In the genomic region with DNA sequence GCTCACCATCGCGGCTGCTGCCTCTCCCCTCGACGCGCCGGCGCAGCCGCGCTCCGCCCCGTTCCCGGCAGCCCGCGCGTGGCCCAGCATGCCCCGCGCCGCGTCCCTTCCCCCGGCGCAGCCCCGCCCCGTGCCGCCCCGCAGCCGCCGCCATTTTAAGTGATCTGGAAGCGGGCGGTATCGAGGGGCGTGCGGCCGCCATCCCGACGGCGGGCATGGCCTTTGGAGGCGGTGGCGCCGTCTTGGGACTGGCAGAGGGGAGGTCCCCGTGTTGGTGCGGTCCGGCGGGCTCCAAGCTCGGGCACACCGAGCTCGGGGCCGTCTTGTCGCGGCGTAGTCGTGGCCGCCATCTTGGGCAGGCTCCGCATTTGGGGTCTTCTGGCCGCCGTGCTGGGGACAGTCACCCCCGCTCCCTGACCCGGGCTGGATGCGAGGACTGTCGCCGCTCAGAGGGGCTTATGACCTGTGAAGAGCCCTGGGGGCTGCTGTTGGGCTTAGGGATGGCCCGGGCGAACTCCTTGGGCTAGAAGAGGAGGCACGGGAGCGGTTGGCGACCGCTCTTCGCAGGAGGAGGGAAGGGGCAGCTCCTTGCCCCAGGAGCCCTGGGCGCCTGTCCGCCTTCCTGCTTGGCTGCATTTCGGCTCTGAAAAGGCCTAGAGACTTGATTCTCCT, we compare ENCODE assay signal across 8 cellular contexts.
A peak's percentile ranks its signal among the peaks of the same experiment; 100 is the strongest.
DNase-seq lines count a peak whose midpoint lies in the region; ATAC-seq and TF ChIP-seq lines count a peak whose summit lies in the region.

TSS of gene ELOB (minus strand) at position 50 of the 672 bp plus-strand sequence. CDS start at position 9, 41 bp downstream.

- ATAC-seq in GM21528 (IDR thresholded peaks at IDR 0.05; ENCODE audit: low FRiP score, unreplicated experiment), result peak; percentile 45
- ATAC-seq in stimulated activated naive CD8-positive, alpha-beta T cell treated with anti-CD3 and anti-CD28 coated beads, Interleukin-15, Interleukin-2, amounts not matched to agents 100 U/mL and 50 U/mL, for 24 hours, result peak; percentile 94

- DNase-seq in DMS153 (lab: John Stamatoyannopoulos, UW) (peak; percentile 36), KBM-7 (peak; percentile 70), RWPE1 (ENCODE audit: low spot score) (peak; percentile 92), fibroblast of pulmonary artery (ENCODE audit: low read depth) (peak; percentile 75)
- peak; percentile 89 for DNase-seq in activated T-helper 9 cell treated with anti-CD3 and anti-CD28 coated beads, Interleukin-2, amount 50 U/mL, for 16 hours (ENCODE audit: low read depth)
- DNase-seq in stimulated activated naive CD8-positive, alpha-beta T cell treated with anti-CD3 and anti-CD28 coated beads, Interleukin-15, Interleukin-2, amounts not matched to agents 100 U/mL and 50 U/mL, for 24 hours, result peak; percentile 93

- peak within 1 kb of the TSS; percentile 99 to 100 (median 100) for H3K27ac Mint-ChIP-seq in nephron

- peaks cover 14% of the 10 kb centered on the region for H3K36me3 Mint-ChIP-seq in nephron (ENCODE audit: low read depth)

- H3K9me3 Mint-ChIP-seq in nephron, result no peaks in the 10 kb centered on the region

- CTCF ChIA-PET in RWPE1 (lab: Yijun Ruan, JAX), result interaction anchor here (0.6 to 1.4 kb wide), 2 partner anchors 20 to 91 kb away, joined by 4 to 9 read pairs; no protein-coding TSS in a partner anchor

- peak within 1 kb of the TSS; percentile 93 for H3K27ac ChIP-seq in RWPE1

- H3K4me3 Mint-ChIP-seq in nephron, result peak within 1 kb of the TSS; percentile 95 to 100 (median 97)

- TF ChIP-seq CTCF in RWPE1 (conservative IDR thresholded peaks at IDR 0.05; ENCODE audit: low read depth) (no peak), fibroblast of pulmonary artery (IDR thresholded peaks at IDR 0.05; ENCODE audit: low read length, missing control alignments) (no peak), nephron (IDR thresholded peaks at IDR 0.05; ENCODE audit: unreplicated experiment in 3 of 3) (no peak)

- POLR2A ChIA-PET in RWPE1 (lab: Yijun Ruan, JAX; ENCODE audit: low non-redundant PET), result interaction anchor here (0.6 to 2.2 kb wide), 4 partner anchors 9 to 81 kb away, joined by 3 to 11 read pairs (median 4); no protein-coding TSS in a partner anchor

- H3K4me1 Mint-ChIP-seq in nephron, result peaks cover 21% of the 10 kb centered on the region

- no peaks in the 10 kb centered on the region for H3K27me3 Mint-ChIP-seq in nephron (ENCODE audit: low read depth)

- peak within 1 kb of the TSS; percentile 95 for H3K4me3 ChIP-seq in fibroblast of pulmonary artery (replicated peaks; ENCODE audit: low read depth, low read length)

- in situ Hi-C loops in KBM-7 (cut with MboI; ENCODE audit: low pct_unique_long_range_greater_than_20kb, low sequenced_read_pairs), result no loop called here

Comparison
In these comparisons a context has a peak if more than half of its experiments do, and no peak if none do; other contexts are left out.
1. Peak in every context shown above with its lines: DNase-seq, ATAC-seq, H3K4me3 ChIP-seq and H3K27ac ChIP-seq.
2. DNase-seq: peak in every context shown above with its lines; median percentile 93 in stimulated activated naive CD8-positive, alpha-beta T cell treated with anti-CD3 and anti-CD28 coated beads, Interleukin-15, Interleukin-2, amounts not matched to agents 100 U/mL and 50 U/mL, for 24 hours; 92 in RWPE1; 89 in activated T-helper 9 cell treated with anti-CD3 and anti-CD28 coated beads, Interleukin-2, amount 50 U/mL, for 16 hours; 75 in fibroblast of pulmonary artery; 70 in KBM-7; 36 in DMS153.